8 cellular contexts compared by ENCODE assay signal in genomic region chr22:43992331-43992821, GRCh38. TPM values are rescaled to one million over a fixed set of nuclear protein-coding genes. Genes with fewer than 3 reads are reported as not detected.
A peak's percentile ranks its signal among the peaks of the same experiment; 100 is the strongest.
DNase-seq lines count a peak whose midpoint lies in the region; ATAC-seq and TF ChIP-seq lines count a peak whose summit lies in the region.
"Had no signal": no experiment of that assay in that cellular context is flagged by ENCODE, and none has a peak within 500 bp of the region (broad histone marks: within the 10 kb centered on the region; RNA-seq: fewer than 3 reads in every experiment).

No MANE protein-coding gene starts in this region.

- peak overlapping the region; percentile 8 for H3K4me2 ChIP-seq in parathyroid adenoma (ENCODE audit: low read length)

- no peaks in the 10 kb centered on the region for H3K36me3 ChIP-seq in parathyroid adenoma (ENCODE audit: control insufficient read depth, insufficient read depth, low read length)

- intact Hi-C loops in dorsolateral prefrontal cortex (cut with DNase I), result loop anchor here (1.0 to 10.0 kb wide), 4 partner anchors 92 to 634 kb away; partner anchors contain the start of gene RTL6 (in 1 of the 2)

- ATAC-seq in HG02885 (IDR thresholded peaks at IDR 0.05; ENCODE audit: poor library complexity, unreplicated experiment), result no peak

- H3K4me3 ChIP-seq in dorsolateral prefrontal cortex (no peak overlapping the region), parathyroid adenoma (ENCODE audit: low read depth, low read length) (no peak overlapping the region)
- H3K4me3 ChIP-seq: K562 had no signal

- H3K27me3 ChIP-seq in dorsolateral prefrontal cortex (no peaks in the 10 kb centered on the region), parathyroid adenoma (ENCODE audit: control insufficient read depth, insufficient read depth, low read length) (no peaks in the 10 kb centered on the region)

- no peak overlapping the region for H2AFZ ChIP-seq in parathyroid adenoma

- H3K9me3 ChIP-seq in parathyroid adenoma (ENCODE audit: control insufficient read depth, low read length), result no peaks in the 10 kb centered on the region

- H3K4me1 ChIP-seq in parathyroid adenoma, result peaks cover 14% of the 10 kb centered on the region

- H3K9ac ChIP-seq in parathyroid adenoma, result no peak overlapping the region

- H3K27ac ChIP-seq in dorsolateral prefrontal cortex, result peak overlapping the region in 49 of 59 donors; percentile 3 to 84 (median 66)
- no peak overlapping the region for H3K27ac ChIP-seq in parathyroid adenoma

- H3K79me2 ChIP-seq in parathyroid adenoma, result no peaks in the 10 kb centered on the region

- peak; percentile 77 for DNase-seq in EL
- peak; percentile 81 for DNase-seq in NCI-H2171 treated with DMSO at 0.1 percent for 48 hours (lab: John Stamatoyannopoulos, UW)
- DNase-seq in dorsolateral prefrontal cortex, result peak in 3 of 10 donors; percentile 24 to 70 (median 52)
- no peak for DNase-seq in activated CD8-positive, alpha-beta memory T cell treated with anti-CD3 and anti-CD28 coated beads, Interleukin-2, amount 50 U/mL, for 4 hours
- DNase-seq in middle frontal gyrus (ENCODE audit: extremely low spot score, low spot score), result no peak

- TF ChIP-seq CTCF in dorsolateral prefrontal cortex (IDR thresholded peaks at IDR 0.05 in 54 of 56, conservative IDR thresholded peaks at IDR 0.05 in 2 of 56; ENCODE audit: low read depth in 1 of 56, partially characterized antibody in 56 of 56) (peak in 1 of 56 donors; percentile 4), parathyroid adenoma (IDR thresholded peaks at IDR 0.05) (no peak)

RNA-seq across cellular contexts. Expression of gene PARVB, which starts 31.7 kb away (rescaled TPM):
- total RNA-seq in dorsolateral prefrontal cortex, result 10 to 100 TPM; 15.9 to 55.8 (median 38.9) TPM

RNA-seq across cellular contexts. Expression of gene SAMM50, which starts 37.1 kb away (rescaled TPM):
- 10 to 100 TPM; 26.9 to 53.0 (median 37.4) TPM for total RNA-seq in dorsolateral prefrontal cortex

Comparison
In these comparisons a context has a peak if more than half of its experiments do, and no peak if none do; other contexts are left out.
1. DNase-seq: peak in EL (single experiment) and NCI-H2171 treated with DMSO at 0.1 percent for 48 hours (single experiment); none in activated CD8-positive, alpha-beta memory T cell treated with anti-CD3 and anti-CD28 coated beads, Interleukin-2, amount 50 U/mL, for 4 hours (single experiment) and middle frontal gyrus (single experiment).